ENCODE assay signal across 1 cellular context in the genomic region with DNA sequence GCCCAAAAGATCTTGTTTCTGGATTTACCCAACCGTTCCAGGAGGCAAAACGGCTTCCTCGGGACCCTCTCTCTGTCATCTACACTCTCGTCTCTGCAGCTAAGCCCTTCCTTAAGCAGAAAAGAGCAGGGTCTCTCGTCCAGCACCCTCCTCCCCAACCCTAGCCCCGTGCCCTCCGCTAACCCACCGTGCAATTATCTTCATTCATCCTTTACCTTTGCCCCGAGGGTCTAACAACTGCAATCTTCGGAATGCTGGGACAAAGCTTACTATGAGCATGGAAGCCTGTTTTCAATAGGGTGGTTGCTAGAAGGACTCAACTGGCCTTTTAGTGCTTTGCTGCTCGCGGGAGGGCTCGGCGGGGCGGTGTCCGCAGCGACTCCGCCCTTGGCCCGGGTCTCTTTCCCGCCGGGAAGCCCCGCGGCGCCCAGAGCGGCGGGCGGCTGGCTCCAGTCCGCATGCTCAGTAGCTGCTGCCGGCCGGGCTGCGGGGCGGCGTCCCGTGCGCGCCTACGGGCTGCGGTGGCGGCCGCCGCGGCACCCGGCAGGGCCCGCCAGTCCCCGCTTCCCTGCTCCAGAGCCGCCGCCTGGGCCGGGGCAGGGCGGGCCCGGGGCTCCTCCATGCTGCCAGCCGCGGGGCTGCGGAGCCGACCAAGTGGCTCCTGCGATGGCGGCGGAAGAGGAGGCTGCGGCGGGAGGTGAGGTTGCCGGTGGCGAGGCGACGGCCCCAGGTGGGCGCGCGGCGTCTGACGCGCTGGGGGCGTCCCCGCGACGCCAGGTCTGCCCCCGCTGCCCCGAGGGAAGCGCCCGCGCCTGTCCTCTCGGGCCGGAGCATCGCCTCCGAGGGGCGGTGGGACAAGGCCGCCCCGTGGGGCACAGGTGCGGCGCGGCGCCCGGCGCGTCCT.
TF ChIP-seq lines count a peak whose summit lies in the region.

Gene BMAL2 (plus strand): TSS at position 430 of the 904 bp plus-strand sequence. CDS start 237 bp downstream, at position 667.

TF ChIP-seq in GM12878, 131 proteins besides CTCF, POLR2A, EP300 and RAD21 (continued from another document):
- no peak for TF ChIP-seq ZZZ3 (IDR thresholded peaks at IDR 0.05; ENCODE audit: control insufficient read depth, insufficient read length, low read depth)
- TF ChIP-seq RUNX3 (IDR thresholded peaks at IDR 0.05; ENCODE audit: low read length), result no peak
- TF ChIP-seq GABPA (IDR thresholded peaks at IDR 0.05; ENCODE audit: low read depth), result no peak
- peak; percentile 91 for TF ChIP-seq IKZF1 (conservative IDR thresholded peaks at IDR 0.05)
- TF ChIP-seq ZBTB33 (IDR thresholded peaks at IDR 0.05), result no peak
- TF ChIP-seq NR2C1 (IDR thresholded peaks at IDR 0.05), result no peak
- no peak for TF ChIP-seq SRF (IDR thresholded peaks at IDR 0.05; ENCODE audit: low read depth in 2 of 2, low read length in 2 of 2)
- TF ChIP-seq RB1 (IDR thresholded peaks at IDR 0.05; ENCODE audit: borderline replicate concordance), result no peak
- TF ChIP-seq JUNB (IDR thresholded peaks at IDR 0.05), result no peak
- TF ChIP-seq RCOR1 (conservative IDR thresholded peaks at IDR 0.05; ENCODE audit: low read depth, low read length), result no peak
- TF ChIP-seq FOXK2 (IDR thresholded peaks at IDR 0.05), result no peak
- TF ChIP-seq MXI1 (IDR thresholded peaks at IDR 0.05; ENCODE audit: low read depth, low read length), result no peak; the same call in 1 of the 2 replicates
- no peak for TF ChIP-seq KAT2A (conservative IDR thresholded peaks at IDR 0.05; ENCODE audit: control insufficient read depth, low read depth, low read length)
- peak; percentile 91 for TF ChIP-seq LARP7 (IDR thresholded peaks at IDR 0.05)
- TF ChIP-seq, protein P1, sequence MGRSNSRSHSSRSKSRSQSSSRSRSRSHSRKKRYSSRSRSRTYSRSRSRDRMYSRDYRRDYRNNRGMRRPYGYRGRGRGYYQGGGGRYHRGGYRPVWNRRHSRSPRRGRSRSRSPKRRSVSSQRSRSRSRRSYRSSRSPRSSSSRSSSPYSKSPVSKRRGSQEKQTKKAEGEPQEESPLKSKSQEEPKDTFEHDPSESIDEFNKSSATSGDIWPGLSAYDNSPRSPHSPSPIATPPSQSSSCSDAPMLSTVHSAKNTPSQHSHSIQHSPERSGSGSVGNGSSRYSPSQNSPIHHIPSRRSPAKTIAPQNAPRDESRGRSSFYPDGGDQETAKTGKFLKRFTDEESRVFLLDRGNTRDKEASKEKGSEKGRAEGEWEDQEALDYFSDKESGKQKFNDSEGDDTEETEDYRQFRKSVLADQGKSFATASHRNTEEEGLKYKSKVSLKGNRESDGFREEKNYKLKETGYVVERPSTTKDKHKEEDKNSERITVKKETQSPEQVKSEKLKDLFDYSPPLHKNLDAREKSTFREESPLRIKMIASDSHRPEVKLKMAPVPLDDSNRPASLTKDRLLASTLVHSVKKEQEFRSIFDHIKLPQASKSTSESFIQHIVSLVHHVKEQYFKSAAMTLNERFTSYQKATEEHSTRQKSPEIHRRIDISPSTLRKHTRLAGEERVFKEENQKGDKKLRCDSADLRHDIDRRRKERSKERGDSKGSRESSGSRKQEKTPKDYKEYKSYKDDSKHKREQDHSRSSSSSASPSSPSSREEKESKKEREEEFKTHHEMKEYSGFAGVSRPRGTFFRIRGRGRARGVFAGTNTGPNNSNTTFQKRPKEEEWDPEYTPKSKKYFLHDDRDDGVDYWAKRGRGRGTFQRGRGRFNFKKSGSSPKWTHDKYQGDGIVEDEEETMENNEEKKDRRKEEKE (IDR thresholded peaks at IDR 0.05), result 0 out of 2 replicates have a peak, but pooled peaks have one; percentile 14
- TF ChIP-seq YBX1 (IDR thresholded peaks at IDR 0.05), result no peak
- 0 out of 2 replicates have a peak, but pooled peaks have one; percentile 12 for TF ChIP-seq RELB (IDR thresholded peaks at IDR 0.05; ENCODE audit: low read depth)
- no peak for TF ChIP-seq ZNF622 (IDR thresholded peaks at IDR 0.05)
- TF ChIP-seq, protein P2, sequence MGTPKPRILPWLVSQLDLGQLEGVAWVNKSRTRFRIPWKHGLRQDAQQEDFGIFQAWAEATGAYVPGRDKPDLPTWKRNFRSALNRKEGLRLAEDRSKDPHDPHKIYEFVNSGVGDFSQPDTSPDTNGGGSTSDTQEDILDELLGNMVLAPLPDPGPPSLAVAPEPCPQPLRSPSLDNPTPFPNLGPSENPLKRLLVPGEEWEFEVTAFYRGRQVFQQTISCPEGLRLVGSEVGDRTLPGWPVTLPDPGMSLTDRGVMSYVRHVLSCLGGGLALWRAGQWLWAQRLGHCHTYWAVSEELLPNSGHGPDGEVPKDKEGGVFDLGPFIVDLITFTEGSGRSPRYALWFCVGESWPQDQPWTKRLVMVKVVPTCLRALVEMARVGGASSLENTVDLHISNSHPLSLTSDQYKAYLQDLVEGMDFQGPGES (IDR thresholded peaks at IDR 0.05), result no peak
- TF ChIP-seq ZNF207 (IDR thresholded peaks at IDR 0.05; ENCODE audit: borderline replicate concordance), result no peak
- no peak for TF ChIP-seq SREBF1 (IDR thresholded peaks at IDR 0.05; ENCODE audit: low read length)
- peak; percentile 83 for TF ChIP-seq CREB1 (IDR thresholded peaks at IDR 0.05; ENCODE audit: low read depth)
- no peak for TF ChIP-seq IRF4 (IDR thresholded peaks at IDR 0.05; ENCODE audit: low read depth, low read length)
- peak; percentile 77; the same call in 1 of the 2 replicates for TF ChIP-seq BACH1 (IDR thresholded peaks at IDR 0.05; ENCODE audit: borderline replicate concordance)
- TF ChIP-seq, protein P3, sequence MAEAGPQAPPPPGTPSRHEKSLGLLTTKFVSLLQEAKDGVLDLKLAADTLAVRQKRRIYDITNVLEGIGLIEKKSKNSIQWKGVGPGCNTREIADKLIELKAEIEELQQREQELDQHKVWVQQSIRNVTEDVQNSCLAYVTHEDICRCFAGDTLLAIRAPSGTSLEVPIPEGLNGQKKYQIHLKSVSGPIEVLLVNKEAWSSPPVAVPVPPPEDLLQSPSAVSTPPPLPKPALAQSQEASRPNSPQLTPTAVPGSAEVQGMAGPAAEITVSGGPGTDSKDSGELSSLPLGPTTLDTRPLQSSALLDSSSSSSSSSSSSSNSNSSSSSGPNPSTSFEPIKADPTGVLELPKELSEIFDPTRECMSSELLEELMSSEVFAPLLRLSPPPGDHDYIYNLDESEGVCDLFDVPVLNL (IDR thresholded peaks at IDR 0.05; ENCODE audit: low read depth, low read length), result no peak
- TF ChIP-seq, protein P4, sequence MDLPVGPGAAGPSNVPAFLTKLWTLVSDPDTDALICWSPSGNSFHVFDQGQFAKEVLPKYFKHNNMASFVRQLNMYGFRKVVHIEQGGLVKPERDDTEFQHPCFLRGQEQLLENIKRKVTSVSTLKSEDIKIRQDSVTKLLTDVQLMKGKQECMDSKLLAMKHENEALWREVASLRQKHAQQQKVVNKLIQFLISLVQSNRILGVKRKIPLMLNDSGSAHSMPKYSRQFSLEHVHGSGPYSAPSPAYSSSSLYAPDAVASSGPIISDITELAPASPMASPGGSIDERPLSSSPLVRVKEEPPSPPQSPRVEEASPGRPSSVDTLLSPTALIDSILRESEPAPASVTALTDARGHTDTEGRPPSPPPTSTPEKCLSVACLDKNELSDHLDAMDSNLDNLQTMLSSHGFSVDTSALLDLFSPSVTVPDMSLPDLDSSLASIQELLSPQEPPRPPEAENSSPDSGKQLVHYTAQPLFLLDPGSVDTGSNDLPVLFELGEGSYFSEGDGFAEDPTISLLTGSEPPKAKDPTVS (IDR thresholded peaks at IDR 0.05; ENCODE audit: low read depth, low read length), result no peak
- TF ChIP-seq TARDBP (IDR thresholded peaks at IDR 0.05; ENCODE audit: borderline replicate concordance), result no peak
- TF ChIP-seq MYB (IDR thresholded peaks at IDR 0.05; ENCODE audit: borderline replicate concordance, low read depth, low read length), result no peak
- TF ChIP-seq MTA3 (IDR thresholded peaks at IDR 0.05; ENCODE audit: borderline replicate concordance, low read length), result no peak; the same call in 1 of the 2 replicates
- peak; percentile 24; the same call in 1 of the 2 replicates for TF ChIP-seq TAF1 (IDR thresholded peaks at IDR 0.05; ENCODE audit: borderline replicate concordance, low read depth, low read length)
- TF ChIP-seq, protein P5, sequence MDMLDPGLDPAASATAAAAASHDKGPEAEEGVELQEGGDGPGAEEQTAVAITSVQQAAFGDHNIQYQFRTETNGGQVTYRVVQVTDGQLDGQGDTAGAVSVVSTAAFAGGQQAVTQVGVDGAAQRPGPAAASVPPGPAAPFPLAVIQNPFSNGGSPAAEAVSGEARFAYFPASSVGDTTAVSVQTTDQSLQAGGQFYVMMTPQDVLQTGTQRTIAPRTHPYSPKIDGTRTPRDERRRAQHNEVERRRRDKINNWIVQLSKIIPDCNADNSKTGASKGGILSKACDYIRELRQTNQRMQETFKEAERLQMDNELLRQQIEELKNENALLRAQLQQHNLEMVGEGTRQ (IDR thresholded peaks at IDR 0.05; ENCODE audit: borderline replicate concordance, low read depth, low read length), result no peak
- no peak for TF ChIP-seq CBFB (IDR thresholded peaks at IDR 0.05; ENCODE audit: low read depth)
- TF ChIP-seq, protein P6, sequence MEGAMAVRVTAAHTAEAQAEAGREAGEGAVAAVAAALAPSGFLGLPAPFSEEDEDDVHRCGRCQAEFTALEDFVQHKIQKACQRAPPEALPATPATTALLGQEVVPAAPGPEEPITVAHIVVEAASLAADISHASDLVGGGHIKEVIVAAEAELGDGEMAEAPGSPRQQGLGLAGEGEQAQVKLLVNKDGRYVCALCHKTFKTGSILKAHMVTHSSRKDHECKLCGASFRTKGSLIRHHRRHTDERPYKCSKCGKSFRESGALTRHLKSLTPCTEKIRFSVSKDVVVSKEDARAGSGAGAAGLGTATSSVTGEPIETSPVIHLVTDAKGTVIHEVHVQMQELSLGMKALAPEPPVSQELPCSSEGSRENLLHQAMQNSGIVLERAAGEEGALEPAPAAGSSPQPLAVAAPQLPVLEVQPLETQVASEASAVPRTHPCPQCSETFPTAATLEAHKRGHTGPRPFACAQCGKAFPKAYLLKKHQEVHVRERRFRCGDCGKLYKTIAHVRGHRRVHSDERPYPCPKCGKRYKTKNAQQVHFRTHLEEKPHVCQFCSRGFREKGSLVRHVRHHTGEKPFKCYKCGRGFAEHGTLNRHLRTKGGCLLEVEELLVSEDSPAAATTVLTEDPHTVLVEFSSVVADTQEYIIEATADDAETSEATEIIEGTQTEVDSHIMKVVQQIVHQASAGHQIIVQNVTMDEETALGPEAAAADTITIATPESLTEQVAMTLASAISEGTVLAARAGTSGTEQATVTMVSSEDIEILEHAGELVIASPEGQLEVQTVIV (IDR thresholded peaks at IDR 0.05; ENCODE audit: borderline replicate concordance, partially characterized antibody), result no peak
